5 cellular contexts compared by ENCODE assay signal in genomic region chr20:36906086-36906485, GRCh38. TPM values are rescaled to one million over a fixed set of nuclear protein-coding genes. Genes with fewer than 3 reads are reported as not detected.
"Had no signal": no experiment of that assay in that cellular context is flagged by ENCODE, and none has a peak within 500 bp of the region (broad histone marks: within the 10 kb centered on the region; RNA-seq: fewer than 3 reads in every experiment).

No MANE protein-coding gene starts in this region.

RNA-seq across cellular contexts. Expression of gene TLDC2, which starts 30.1 kb away (rescaled TPM):
- total RNA-seq: LHCN-M2, MCF 10A, OCI-LY7, PC-3, SK-MEL-5 had no signal
